Comparison of ENCODE assay signal across 24 cellular contexts in the genomic region with DNA sequence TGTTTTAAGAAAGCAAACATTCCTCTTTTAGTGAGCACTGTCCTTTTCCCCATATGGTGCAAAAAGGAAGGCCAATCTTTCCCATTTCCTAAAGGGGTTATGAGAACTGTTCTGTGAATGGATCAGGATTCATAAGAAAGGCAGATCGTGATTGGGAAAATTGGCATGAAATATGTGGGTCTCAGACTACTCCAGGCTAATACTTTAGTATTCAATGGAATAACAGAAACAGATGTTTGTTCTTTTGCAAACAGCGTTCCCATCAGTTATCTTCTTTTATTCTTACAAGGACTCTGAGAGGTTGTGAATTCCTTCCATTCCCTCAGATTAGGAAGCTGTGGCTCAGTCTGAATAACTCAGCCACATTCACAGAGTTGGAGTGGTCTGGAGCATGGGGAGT. TPM values are rescaled to one million over a fixed set of nuclear protein-coding genes. Genes with fewer than 3 reads are reported as not detected.
"Had no signal": no experiment of that assay in that cellular context is flagged by ENCODE, and none has a peak within 500 bp of the region (broad histone marks: within the 10 kb centered on the region; RNA-seq: fewer than 3 reads in every experiment).

No MANE protein-coding gene starts in this region.

- H3K9me3 ChIP-seq: pancreas, psoas muscle, right atrium auricular region, tibial artery had no signal

- H3K9me3 Mint-ChIP-seq: activated naive CD8-positive, alpha-beta T cell treated with anti-CD3 and anti-CD28 coated beads for 36 hours; activated T-helper 1 cell treated with anti-CD3 and anti-CD28 coated beads, Interleukin-12 subunit alpha, Interleukin-12 subunit beta, Interleukin-2, Interleukin-4 antibody, amounts not matched to agents 30 ng/mL and 10 ng/mL and 1 ng/mL, durations not matched to agents 14 hours and 24 hours and 36 hours; natural killer cell treated with Interleukin-12 subunit alpha and Interleukin-12 subunit beta and Interleukin-15 and Interleukin-18, amount 100 ng/mL, for 72 hours; stimulated activated effector memory CD8-positive, alpha-beta T cell treated with anti-CD3 and anti-CD28 coated beads, Interleukin-12 subunit alpha, Interleukin-12 subunit beta, amount 100 ng/mL, for 72 hours; stimulated activated naive CD8-positive, alpha-beta T cell treated with anti-CD3 and anti-CD28 coated beads, Interleukin-15, amount 100 ng/mL, for 72 hours had no signal

- H3K4me3 ChIP-seq: coronary artery, pancreas, psoas muscle, right atrium auricular region, tibial artery had no signal

- H3K4me3 Mint-ChIP-seq: activated CD8-positive, alpha-beta T cell treated with anti-CD3 and anti-CD28 coated beads, Interleukin-2, amount 10 ng/mL, durations not matched to agents 7 days and 5 days; activated naive CD8-positive, alpha-beta T cell treated with anti-CD3 and anti-CD28 coated beads for 36 hours; activated T-helper 1 cell treated with anti-CD3 and anti-CD28 coated beads, Interleukin-12 subunit alpha, Interleukin-12 subunit beta, Interleukin-2, Interleukin-4 antibody, amounts not matched to agents 30 ng/mL and 10 ng/mL and 1 ng/mL, durations not matched to agents 14 hours and 24 hours and 36 hours; natural killer cell treated with Interleukin-12 subunit alpha and Interleukin-12 subunit beta and Interleukin-15 and Interleukin-18, amount 100 ng/mL, for 72 hours; stimulated activated effector memory CD8-positive, alpha-beta T cell treated with anti-CD3 and anti-CD28 coated beads, Interleukin-12 subunit alpha, Interleukin-12 subunit beta, amount 100 ng/mL, for 72 hours; stimulated activated naive CD8-positive, alpha-beta T cell treated with anti-CD3 and anti-CD28 coated beads, Interleukin-15, amount 100 ng/mL, for 72 hours had no signal

- H3K27ac ChIP-seq: coronary artery, epithelial cell of prostate, pancreas, psoas muscle, right atrium auricular region, tibial artery had no signal

- H3K36me3 ChIP-seq: pancreas, right atrium auricular region, tibial artery had no signal

- H3K27ac Mint-ChIP-seq: activated CD8-positive, alpha-beta T cell treated with anti-CD3 and anti-CD28 coated beads, Interleukin-2, amount 10 ng/mL, durations not matched to agents 7 days and 5 days; activated naive CD8-positive, alpha-beta T cell treated with anti-CD3 and anti-CD28 coated beads for 36 hours; activated T-helper 1 cell treated with anti-CD3 and anti-CD28 coated beads, Interleukin-12 subunit alpha, Interleukin-12 subunit beta, Interleukin-2, Interleukin-4 antibody, amounts not matched to agents 30 ng/mL and 10 ng/mL and 1 ng/mL, durations not matched to agents 14 hours and 24 hours and 36 hours; natural killer cell treated with Interleukin-12 subunit alpha and Interleukin-12 subunit beta and Interleukin-15 and Interleukin-18, amount 100 ng/mL, for 72 hours; stimulated activated effector memory CD8-positive, alpha-beta T cell treated with anti-CD3 and anti-CD28 coated beads, Interleukin-12 subunit alpha, Interleukin-12 subunit beta, amount 100 ng/mL, for 72 hours; stimulated activated naive CD8-positive, alpha-beta T cell treated with anti-CD3 and anti-CD28 coated beads, Interleukin-15, amount 100 ng/mL, for 72 hours had no signal

- ATAC-seq: activated CD8-positive, alpha-beta T cell treated with anti-CD3 and anti-CD28 coated beads, Interleukin-2, amount 10 ng/mL, durations not matched to agents 7 days and 5 days; left cardiac atrium; natural killer cell treated with Interleukin-12 subunit alpha and Interleukin-12 subunit beta and Interleukin-15 and Interleukin-18, amount 100 ng/mL, for 72 hours; pancreas; psoas muscle; stimulated activated effector memory CD8-positive, alpha-beta T cell treated with anti-CD3 and anti-CD28 coated beads, Interleukin-12 subunit alpha, Interleukin-12 subunit beta, amount 100 ng/mL, for 72 hours; stimulated activated naive CD8-positive, alpha-beta T cell treated with anti-CD3 and anti-CD28 coated beads, Interleukin-15, amount 100 ng/mL, for 72 hours had no signal

- H3K4me1 ChIP-seq: pancreas, psoas muscle, right atrium auricular region, tibial artery had no signal

- H3K27me3 Mint-ChIP-seq: activated naive CD8-positive, alpha-beta T cell treated with anti-CD3 and anti-CD28 coated beads for 36 hours had no signal

- DNase-seq: activated CD4-positive, alpha-beta T cell treated with anti-CD3 and anti-CD28 coated beads for 1 hour; activated CD4-positive, alpha-beta T cell treated with anti-CD3 and anti-CD28 coated beads, Interleukin-2, amount 50 U/mL, for 1 hour; activated CD8-positive, alpha-beta T cell treated with anti-CD3 and anti-CD28 coated beads, Interleukin-2, amount 10 ng/mL, durations not matched to agents 7 days and 5 days; activated naive CD8-positive, alpha-beta T cell treated with anti-CD3 and anti-CD28 coated beads for 36 hours; amygdala; cerebellar nuclear complex; left cardiac atrium; pancreas; psoas muscle; stimulated activated CD4-positive, alpha-beta T cell treated with anti-CD3 and anti-CD28 coated beads, Interleukin-2, amount 100 ng/mL, for 24 hours; stimulated activated naive CD8-positive, alpha-beta T cell treated with anti-CD3 and anti-CD28 coated beads, Interleukin-15, amount 100 ng/mL, for 72 hours; T-helper 1 cell; tibial artery had no signal

- H3K36me3 Mint-ChIP-seq: activated naive CD8-positive, alpha-beta T cell treated with anti-CD3 and anti-CD28 coated beads for 36 hours; natural killer cell treated with Interleukin-12 subunit alpha and Interleukin-12 subunit beta and Interleukin-15 and Interleukin-18, amount 100 ng/mL, for 72 hours; stimulated activated effector memory CD8-positive, alpha-beta T cell treated with anti-CD3 and anti-CD28 coated beads, Interleukin-12 subunit alpha, Interleukin-12 subunit beta, amount 100 ng/mL, for 72 hours had no signal

- H3K4me1 Mint-ChIP-seq: activated naive CD8-positive, alpha-beta T cell treated with anti-CD3 and anti-CD28 coated beads for 36 hours; stimulated activated effector memory CD8-positive, alpha-beta T cell treated with anti-CD3 and anti-CD28 coated beads, Interleukin-12 subunit alpha, Interleukin-12 subunit beta, amount 100 ng/mL, for 72 hours; stimulated activated naive CD8-positive, alpha-beta T cell treated with anti-CD3 and anti-CD28 coated beads, Interleukin-15, amount 100 ng/mL, for 72 hours had no signal

- H3K27me3 ChIP-seq: pancreas, right atrium auricular region, tibial artery had no signal

RNA-seq across cellular contexts. Expression of a gene that starts 58.8 kb away (rescaled TPM):
- total RNA-seq: activated CD8-positive, alpha-beta T cell treated with anti-CD3 and anti-CD28 coated beads, Interleukin-2, amount 10 ng/mL, durations not matched to agents 7 days and 5 days; activated naive CD8-positive, alpha-beta T cell treated with anti-CD3 and anti-CD28 coated beads for 36 hours; activated T-helper 1 cell treated with anti-CD3 and anti-CD28 coated beads, Interleukin-12 subunit alpha, Interleukin-12 subunit beta, Interleukin-2, Interleukin-4 antibody, amounts not matched to agents 30 ng/mL and 10 ng/mL and 1 ng/mL, durations not matched to agents 14 hours and 24 hours and 36 hours; fibroblast of lung; frontal cortex; liver; natural killer cell treated with Interleukin-12 subunit alpha and Interleukin-12 subunit beta and Interleukin-15 and Interleukin-18, amount 100 ng/mL, for 72 hours; psoas muscle; right atrium auricular region; skeletal muscle tissue; urinary bladder had no signal
- polyA plus RNA-seq: fibroblast of lung, liver, pancreas, urinary bladder had no signal
